ENCODE assay signal across 18 cellular contexts in the genomic region with DNA sequence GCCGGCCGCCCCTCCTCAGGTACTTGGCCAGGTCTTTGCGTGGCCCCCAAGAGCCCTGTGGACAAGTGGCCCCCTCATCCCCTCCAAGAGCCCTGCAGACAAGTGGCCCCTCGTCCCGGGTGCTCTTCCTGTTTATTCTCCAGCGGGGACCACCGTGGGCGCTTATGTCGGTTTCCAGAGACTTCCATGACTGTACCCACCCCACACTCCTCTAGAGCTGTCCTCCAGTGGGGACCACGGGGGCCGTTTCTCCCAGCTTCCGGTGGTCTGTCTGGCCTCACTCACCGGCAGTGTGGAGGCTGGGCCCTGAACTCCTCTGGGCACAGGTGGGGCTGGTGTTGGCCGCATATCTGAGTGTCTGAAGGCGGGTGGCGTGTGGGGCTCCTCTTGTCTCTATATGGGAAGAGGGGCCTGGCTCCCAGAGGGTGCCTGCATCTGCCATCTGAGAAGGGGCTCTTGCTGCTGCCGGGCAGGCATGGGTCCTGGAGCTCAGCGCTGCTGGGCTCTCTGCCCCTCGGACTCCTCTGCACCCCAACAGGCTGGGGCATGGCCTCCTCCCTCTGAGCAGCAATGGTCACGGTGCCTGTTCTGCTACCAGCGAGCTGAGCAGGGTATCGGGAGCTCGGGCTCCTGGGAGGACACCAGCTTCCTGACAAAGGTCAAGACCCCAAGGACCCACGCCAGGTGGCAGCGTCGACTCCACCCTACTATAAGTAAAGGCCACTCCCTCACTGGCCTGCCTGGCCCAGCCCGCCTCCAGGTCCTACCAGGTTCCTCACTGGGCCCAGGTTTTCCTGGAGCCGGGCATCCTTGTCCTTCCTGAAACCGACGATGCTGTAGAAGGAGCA.
"Had no signal": no experiment of that assay in that cellular context is flagged by ENCODE, and none has a peak within 500 bp of the region (broad histone marks: within the 10 kb centered on the region; RNA-seq: fewer than 3 reads in every experiment).

No MANE protein-coding gene starts in this region.

- ATAC-seq: SK-N-SH treated with all-trans-retinoic acid at 6 μM for 48 hours had no signal

- DNase-seq: KBM-7, MV-4-11, NCI-H1048, NCI-H1105, NCI-H1417 treated with DMSO at 0.1 percent for 48 hours, NCI-H146, NCI-H1694 treated with DMSO at 0.1 percent for 48 hours, NCI-H1930, NCI-H2081, NCI-H2107, NCI-H2227 treated with DMSO at 0.1 percent for 48 hours, NCI-H524, NCI-H526 treated with DMSO at 0.1 percent for 48 hours, NCI-H748 treated with DMSO at 0.1 percent for 48 hours, RPMI8226, SHP77 treated with DMSO at 0.1 percent for 48 hours, SJCRH30 had no signal
